1 cellular context compared by ENCODE assay signal in the genomic region with DNA sequence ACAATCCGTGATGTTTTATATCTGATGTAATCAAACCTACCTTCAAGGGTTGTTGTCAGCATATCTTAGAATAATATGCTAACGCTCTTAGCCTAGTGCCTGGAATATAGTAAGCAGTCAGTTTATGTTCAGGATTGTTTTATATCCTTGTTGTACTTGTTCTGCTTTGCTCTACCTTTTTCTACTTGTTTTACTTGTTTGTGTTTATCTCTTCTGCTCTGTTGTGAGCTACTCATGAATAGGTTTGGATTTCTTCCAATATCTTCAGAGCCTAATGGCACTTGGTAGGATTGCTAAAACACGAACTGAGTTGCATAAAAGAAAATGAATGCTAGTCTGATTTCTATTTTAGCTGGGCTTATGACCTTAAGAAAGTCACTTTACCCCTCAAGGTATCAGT.
TF ChIP-seq lines count a peak whose summit lies in the region.

No MANE protein-coding gene starts in this region.

TF ChIP-seq in SK-N-SH, 30 proteins besides CTCF, POLR2A, EP300 and RAD21 (continued from another document):
- no peak for TF ChIP-seq USF1 (IDR thresholded peaks at IDR 0.05; ENCODE audit: borderline replicate concordance, low read depth)
